In genomic region chr7:149790754-149791360, GRCh38 we compare ENCODE assay signal across 1 cellular context.
TF ChIP-seq lines count a peak whose summit lies in the region.

No MANE protein-coding gene starts in this region.

TF ChIP-seq in WTC11, 78 proteins besides CTCF, POLR2A, EP300 and RAD21 (continued from another document):
- TF ChIP-seq, protein P1, sequence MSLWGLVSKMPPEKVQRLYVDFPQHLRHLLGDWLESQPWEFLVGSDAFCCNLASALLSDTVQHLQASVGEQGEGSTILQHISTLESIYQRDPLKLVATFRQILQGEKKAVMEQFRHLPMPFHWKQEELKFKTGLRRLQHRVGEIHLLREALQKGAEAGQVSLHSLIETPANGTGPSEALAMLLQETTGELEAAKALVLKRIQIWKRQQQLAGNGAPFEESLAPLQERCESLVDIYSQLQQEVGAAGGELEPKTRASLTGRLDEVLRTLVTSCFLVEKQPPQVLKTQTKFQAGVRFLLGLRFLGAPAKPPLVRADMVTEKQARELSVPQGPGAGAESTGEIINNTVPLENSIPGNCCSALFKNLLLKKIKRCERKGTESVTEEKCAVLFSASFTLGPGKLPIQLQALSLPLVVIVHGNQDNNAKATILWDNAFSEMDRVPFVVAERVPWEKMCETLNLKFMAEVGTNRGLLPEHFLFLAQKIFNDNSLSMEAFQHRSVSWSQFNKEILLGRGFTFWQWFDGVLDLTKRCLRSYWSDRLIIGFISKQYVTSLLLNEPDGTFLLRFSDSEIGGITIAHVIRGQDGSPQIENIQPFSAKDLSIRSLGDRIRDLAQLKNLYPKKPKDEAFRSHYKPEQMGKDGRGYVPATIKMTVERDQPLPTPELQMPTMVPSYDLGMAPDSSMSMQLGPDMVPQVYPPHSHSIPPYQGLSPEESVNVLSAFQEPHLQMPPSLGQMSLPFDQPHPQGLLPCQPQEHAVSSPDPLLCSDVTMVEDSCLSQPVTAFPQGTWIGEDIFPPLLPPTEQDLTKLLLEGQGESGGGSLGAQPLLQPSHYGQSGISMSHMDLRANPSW (CRISPR knock-in tag; conservative IDR thresholded peaks at IDR 0.05; ENCODE audit: low read depth), result no peak
- TF ChIP-seq, protein P2, sequence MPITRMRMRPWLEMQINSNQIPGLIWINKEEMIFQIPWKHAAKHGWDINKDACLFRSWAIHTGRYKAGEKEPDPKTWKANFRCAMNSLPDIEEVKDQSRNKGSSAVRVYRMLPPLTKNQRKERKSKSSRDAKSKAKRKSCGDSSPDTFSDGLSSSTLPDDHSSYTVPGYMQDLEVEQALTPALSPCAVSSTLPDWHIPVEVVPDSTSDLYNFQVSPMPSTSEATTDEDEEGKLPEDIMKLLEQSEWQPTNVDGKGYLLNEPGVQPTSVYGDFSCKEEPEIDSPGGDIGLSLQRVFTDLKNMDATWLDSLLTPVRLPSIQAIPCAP (CRISPR knock-in tag; IDR thresholded peaks at IDR 0.05), result no peak
- TF ChIP-seq, protein P3, sequence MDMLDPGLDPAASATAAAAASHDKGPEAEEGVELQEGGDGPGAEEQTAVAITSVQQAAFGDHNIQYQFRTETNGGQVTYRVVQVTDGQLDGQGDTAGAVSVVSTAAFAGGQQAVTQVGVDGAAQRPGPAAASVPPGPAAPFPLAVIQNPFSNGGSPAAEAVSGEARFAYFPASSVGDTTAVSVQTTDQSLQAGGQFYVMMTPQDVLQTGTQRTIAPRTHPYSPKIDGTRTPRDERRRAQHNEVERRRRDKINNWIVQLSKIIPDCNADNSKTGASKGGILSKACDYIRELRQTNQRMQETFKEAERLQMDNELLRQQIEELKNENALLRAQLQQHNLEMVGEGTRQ (CRISPR knock-in tag; IDR thresholded peaks at IDR 0.05), result no peak
- no peak for TF ChIP-seq ZNF423 (CRISPR knock-in tag; IDR thresholded peaks at IDR 0.05)
- no peak for TF ChIP-seq SP1 (CRISPR knock-in tag; conservative IDR thresholded peaks at IDR 0.05)
- TF ChIP-seq, protein P4, sequence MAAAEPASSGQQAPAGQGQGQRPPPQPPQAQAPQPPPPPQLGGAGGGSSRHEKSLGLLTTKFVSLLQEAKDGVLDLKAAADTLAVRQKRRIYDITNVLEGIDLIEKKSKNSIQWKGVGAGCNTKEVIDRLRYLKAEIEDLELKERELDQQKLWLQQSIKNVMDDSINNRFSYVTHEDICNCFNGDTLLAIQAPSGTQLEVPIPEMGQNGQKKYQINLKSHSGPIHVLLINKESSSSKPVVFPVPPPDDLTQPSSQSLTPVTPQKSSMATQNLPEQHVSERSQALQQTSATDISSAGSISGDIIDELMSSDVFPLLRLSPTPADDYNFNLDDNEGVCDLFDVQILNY (CRISPR knock-in tag; IDR thresholded peaks at IDR 0.05), result no peak
- no peak for TF ChIP-seq KAT7 (CRISPR knock-in tag; IDR thresholded peaks at IDR 0.05; ENCODE audit: borderline replicate concordance)
- TF ChIP-seq TP53 (CRISPR knock-in tag; IDR thresholded peaks at IDR 0.05), result no peak
- no peak for TF ChIP-seq TEAD4 (CRISPR knock-in tag; IDR thresholded peaks at IDR 0.05)
